In the genomic region with DNA sequence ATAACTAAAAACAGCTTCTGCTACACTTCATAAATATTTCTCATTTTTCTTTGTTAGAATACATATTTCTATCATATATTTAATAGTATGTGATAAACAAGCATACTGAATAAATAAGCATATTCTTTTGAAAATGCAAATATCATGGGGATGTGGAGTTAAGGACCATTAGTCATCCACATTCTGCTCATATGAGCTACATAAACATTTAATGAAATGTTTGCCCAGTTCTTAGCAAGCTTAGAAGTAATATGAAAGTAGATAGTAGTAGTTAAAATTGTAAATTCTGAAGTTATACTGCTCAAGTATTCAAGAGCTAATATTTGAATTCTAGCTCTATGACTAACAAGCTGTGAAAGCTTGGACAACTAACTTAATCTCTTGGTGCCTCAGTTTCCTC, we compare ENCODE assay signal across 16 cellular contexts. TPM values are rescaled to one million over a fixed set of nuclear protein-coding genes. Genes with fewer than 3 reads are reported as not detected.
DNase-seq lines count a peak whose midpoint lies in the region; ATAC-seq and TF ChIP-seq lines count a peak whose summit lies in the region.
"Had no signal": no experiment of that assay in that cellular context is flagged by ENCODE, and none has a peak within 500 bp of the region (broad histone marks: within the 10 kb centered on the region; RNA-seq: fewer than 3 reads in every experiment).

No MANE protein-coding gene starts in this region.

- intact Hi-C loops in IMR-90 (cut with micrococcal nuclease) = no loop called here

- DNase-seq in EL (peak; percentile 15), IMR-90 (peak; percentile 79), fibroblast of lung (ENCODE audit: low read depth in 2 of 2) (peak; percentile 26 to 58), mesenchymal stem cell (no peak), omental fat pad (ENCODE audit: low spot score) (no peak), NCI-H187 treated with DMSO at 0.1 percent for 48 hours (lab: John Stamatoyannopoulos, UW) (no peak)
- DNase-seq: AML-193; Caco-2; CD4-positive, alpha-beta T cell; GOT3; H9 had no signal

- POLR2A ChIA-PET in IMR-90 (lab: Charles Lee; ENCODE audit: unreplicated experiment) = interaction anchor here (0.6 kb wide), 1 partner anchor 114 kb away, joined by 5 read pairs; no protein-coding TSS in a partner anchor

- no peak overlapping the region for H3K4me2 ChIP-seq in IMR-90 (ENCODE audit: low read depth, low read length)
- H3K4me2 ChIP-seq in fibroblast of lung (ENCODE audit: extremely low read depth, insufficient read depth, low read length) = peak overlapping the region; percentile 23
- no peak overlapping the region for H3K4me2 ChIP-seq in mesenchymal stem cell (ENCODE audit: low read length, poor library complexity, severe bottlenecking)

- no peak overlapping the region for H2BK20ac ChIP-seq in IMR-90 (ENCODE audit: low read depth, low read length)

- in situ Hi-C loops in IMR-90 (cut with MboI; ENCODE audit: low sequenced_read_pairs) = no loop called here

- no peak overlapping the region for H2BK12ac ChIP-seq in mesenchymal stem cell (ENCODE audit: low read length in 2 of 2)

- no peak overlapping the region; the same call in 1 of the 2 replicates for H3K56ac ChIP-seq in IMR-90 (ENCODE audit: extremely low read depth, insufficient read depth, low read length)

- H2AK5ac ChIP-seq in IMR-90 (ENCODE audit: low read depth, low read length) = no peak overlapping the region
- no peak overlapping the region for H2AK5ac ChIP-seq in mesenchymal stem cell (ENCODE audit: low read length, severe bottlenecking)

- H2BK5ac ChIP-seq in IMR-90 (ENCODE audit: low read depth, low read length, poor library complexity, severe bottlenecking) = peak overlapping the region; percentile 75
- H2BK5ac ChIP-seq in mesenchymal stem cell (ENCODE audit: low read depth, low read length, poor library complexity, severe bottlenecking) = no peak overlapping the region

- H3K79me1 ChIP-seq in IMR-90 (ENCODE audit: low read depth in 1 of 2, low read length in 2 of 2) (peaks cover 0 to 3% of the 10 kb centered on the region in 2 experiments; a peak in 1 of 4 replicates), mesenchymal stem cell (replicated peaks; ENCODE audit: low read length, poor library complexity, severe bottlenecking) (no peaks in the 10 kb centered on the region)

- dilution Hi-C loops in IMR-90 (cut with HindIII; ENCODE audit: low sequenced_read_pairs, unreplicated experiment) = no loop called here

- H3K36me3 ChIP-seq in IMR-90 (ENCODE audit: control insufficient read depth, insufficient read depth, low read length) (no peaks in the 10 kb centered on the region), fibroblast of lung (ENCODE audit: control insufficient read depth, insufficient read depth, low read length) (no peaks in the 10 kb centered on the region), mesenchymal stem cell (ENCODE audit: control insufficient read depth in 1 of 2, insufficient read depth in 2 of 2, low read depth in 1 of 2, low read length in 2 of 2) (peaks cover 0 to 3% of the 10 kb centered on the region in 2 experiments)

- H3K23ac ChIP-seq in IMR-90 (ENCODE audit: low read depth, low read length) = no peak overlapping the region
- H3K23ac ChIP-seq in mesenchymal stem cell (ENCODE audit: low read length in 2 of 2) = no peak overlapping the region

- H3K9me1 ChIP-seq in IMR-90 (ENCODE audit: insufficient read depth, low read length) = 0 out of 2 replicates have a peak, but pooled peaks cover 2% of the 10 kb centered on the region

- no peak overlapping the region for H4K91ac ChIP-seq in IMR-90 (ENCODE audit: insufficient read depth, low read depth, low read length)
- no peak overlapping the region for H4K91ac ChIP-seq in mesenchymal stem cell (ENCODE audit: low read length)

- no peak for TF ChIP-seq RAD21 in IMR-90 (IDR thresholded peaks at IDR 0.05; ENCODE audit: low read length)

- H2AK9ac ChIP-seq in IMR-90 (replicated peaks; ENCODE audit: low read depth, low read length, poor library complexity) = no peak overlapping the region

- H3K9me3 ChIP-seq in IMR-90 (ENCODE audit: control insufficient read depth, insufficient read depth, low read length) (no peaks in the 10 kb centered on the region), fibroblast of lung (ENCODE audit: control insufficient read depth, insufficient read depth, low read depth, low read length) (no peaks in the 10 kb centered on the region), mesenchymal stem cell (ENCODE audit: control insufficient read depth, low read length) (no peaks in the 10 kb centered on the region)
- H3K9me3 ChIP-seq: Caco-2 had no signal

- H2BK15ac ChIP-seq in IMR-90 (ENCODE audit: low read depth, low read length) (no peak overlapping the region), mesenchymal stem cell (ENCODE audit: low read depth, poor library complexity, severe bottlenecking) (no peak overlapping the region)

- CTCF ChIA-PET in IMR-90 (lab: Yijun Ruan, JAX) = interaction anchor here (1.2 kb wide), 1 partner anchor 8 kb away, joined by 4 read pairs; no protein-coding TSS in a partner anchor

- H3K4ac ChIP-seq in IMR-90 (ENCODE audit: low read depth, low read length) (no peak overlapping the region), mesenchymal stem cell (ENCODE audit: low read depth in 1 of 2, low read length in 2 of 2) (no peak overlapping the region)

- H3K4me3 ChIP-seq in IMR-90 (ENCODE audit: insufficient read depth, low read depth, low read length) (no peak overlapping the region), fibroblast of lung (replicated peaks in 1 of 4; ENCODE audit: control extremely low read depth in 1 of 4, insufficient read depth in 1 of 4, low read depth in 3 of 4, low read length in 4 of 4) (no peak overlapping the region), mesenchymal stem cell (ENCODE audit: insufficient read depth in 1 of 2, low read depth in 1 of 2, low read length in 2 of 2) (no peak overlapping the region)
- H3K4me3 ChIP-seq: K562 had no signal

- H3K79me2 ChIP-seq in fibroblast of lung (ENCODE audit: control insufficient read depth, insufficient read depth, low read length) = no peaks in the 10 kb centered on the region

- H2AFZ ChIP-seq in IMR-90 (replicated peaks; ENCODE audit: low read length, poor library complexity) = no peak overlapping the region
- no peak overlapping the region for H2AFZ ChIP-seq in fibroblast of lung (ENCODE audit: low read length)
- H2AFZ ChIP-seq in mesenchymal stem cell (ENCODE audit: low read depth, low read length) = no peak overlapping the region

- no peak overlapping the region for H4K5ac ChIP-seq in IMR-90 (ENCODE audit: low read depth, low read length)

- no peak for TF ChIP-seq POLR2A in IMR-90 (IDR thresholded peaks at IDR 0.05; ENCODE audit: low read depth, low read length)

- H3K9ac ChIP-seq in IMR-90 (ENCODE audit: low read depth, low read length) = no peak overlapping the region
- H3K9ac ChIP-seq in fibroblast of lung (ENCODE audit: insufficient read depth, low read length) = no peak overlapping the region
- H3K9ac ChIP-seq in mesenchymal stem cell (ENCODE audit: low read length) = peak overlapping the region; percentile 50

- H3K18ac ChIP-seq in IMR-90 (ENCODE audit: low read depth, low read length) (no peak overlapping the region), mesenchymal stem cell (ENCODE audit: low read depth in 1 of 2, low read length in 2 of 2) (no peak overlapping the region)

- TF ChIP-seq CTCF in IMR-90 (conservative IDR thresholded peaks at IDR 0.05; ENCODE audit: low read depth, low read length) (no peak), fibroblast of lung (conservative IDR thresholded peaks at IDR 0.05 in 1 of 2, IDR thresholded peaks at IDR 0.05 in 1 of 2; ENCODE audit: low read depth in 1 of 2, low read length in 2 of 2) (no peak), omental fat pad (IDR thresholded peaks at IDR 0.05) (no peak)

- H3K14ac ChIP-seq in IMR-90 (replicated peaks; ENCODE audit: low read depth, low read length) (no peak overlapping the region), mesenchymal stem cell (ENCODE audit: low read length in 2 of 2) (no peak overlapping the region)

- no peak overlapping the region for H3K27ac ChIP-seq in IMR-90 (ENCODE audit: insufficient read depth, low read length)
- no peak overlapping the region for H3K27ac ChIP-seq in fibroblast of lung (ENCODE audit: insufficient read depth, low read length)
- H3K27ac ChIP-seq in mesenchymal stem cell (ENCODE audit: low read length, poor library complexity, severe bottlenecking) = no peak overlapping the region
- H3K27ac ChIP-seq: C4-2B, HL-60 had no signal

- BruUV-seq in IMR-90 (replicated peaks; lab: Mats Ljungman, UMichigan) = no TSS peak

- H3K4me1 ChIP-seq in IMR-90 (ENCODE audit: control insufficient read depth, insufficient read depth, low read length) (peaks cover 8% of the 10 kb centered on the region; the same call in 1 of the 2 replicates), fibroblast of lung (ENCODE audit: control insufficient read depth, extremely low read depth, insufficient read depth, low read length) (peaks cover 15% of the 10 kb centered on the region), mesenchymal stem cell (ENCODE audit: control insufficient read depth, insufficient read depth, low read depth, low read length) (no peaks in the 10 kb centered on the region)
- H3K4me1 ChIP-seq: Caco-2 had no signal

- H2BK120ac ChIP-seq in IMR-90 (ENCODE audit: low read depth, low read length) (peak overlapping the region; percentile 26; the same call in 1 of the 2 replicates), mesenchymal stem cell (ENCODE audit: low read depth, low read length) (no peak overlapping the region)

- H3K27me3 ChIP-seq in IMR-90 (ENCODE audit: control insufficient read depth, insufficient read depth, low read length) (no peaks in the 10 kb centered on the region), fibroblast of lung (ENCODE audit: control insufficient read depth, insufficient read depth, low read length) (no peaks in the 10 kb centered on the region), mesenchymal stem cell (ENCODE audit: control insufficient read depth in 1 of 2, insufficient read depth in 1 of 2, low read length in 2 of 2) (peaks cover 0 to 3% of the 10 kb centered on the region in 2 experiments)

- H4K8ac ChIP-seq in IMR-90 (ENCODE audit: low read depth in 2 of 2, low read length in 2 of 2) (no peak overlapping the region; a peak in 1 of 4 replicates), mesenchymal stem cell (ENCODE audit: low read length) (no peak overlapping the region)

- H4K20me1 ChIP-seq in IMR-90 (ENCODE audit: insufficient read depth, low read length) (no peaks in the 10 kb centered on the region), fibroblast of lung (ENCODE audit: control insufficient read depth, extremely low read depth, insufficient read depth, low read length) (no peaks in the 10 kb centered on the region)

- ATAC-seq in IMR-90 (ENCODE audit: low read depth) (peak; percentile 89), omental fat pad (ENCODE audit: low FRiP score) (no peak), HG02588 (IDR thresholded peaks at IDR 0.05; ENCODE audit: unreplicated experiment) (no peak), HG03135 (IDR thresholded peaks at IDR 0.05; ENCODE audit: unreplicated experiment) (no peak)
- ATAC-seq: K562 had no signal

RNA-seq across cellular contexts. Expression of a gene that starts 10.1 kb away (rescaled TPM):
- total RNA-seq in IMR-90 (2012; rRNA removed) = 11.3 and 17.2 TPM in 2 replicates
- 11.0 and 14.0 TPM in 2 replicates for polyA plus RNA-seq in IMR-90 (2012; rRNA removed)
- 1.2 and 1.7 TPM in 2 replicates for polyA plus RNA-seq in IMR-90 (2012; cell fraction: cytosol; rRNA removed)
- 4.9 and 81.0 TPM in 2 replicates for polyA plus RNA-seq in IMR-90 (2012; cell fraction: nucleus; rRNA removed; ENCODE audit: low replicate concordance)
- total RNA-seq in fibroblast of lung = 17.7 and 27.6 TPM in 2 replicates
- 13.8 and 17.7 TPM in 2 replicates for polyA plus RNA-seq in fibroblast of lung
- 8.8 and 9.6 TPM in 2 replicates for polyA plus RNA-seq in fibroblast of lung (2012)
- 0.75 TPM in 1 of 2 replicates, not detected in the other for polyA minus RNA-seq in fibroblast of lung (ENCODE audit: low replicate concordance)
- 8.6 TPM for polyA plus RNA-seq in mesenchymal stem cell (2013, experiment 1 of 2)
- 8.0 TPM for polyA plus RNA-seq in mesenchymal stem cell (2013, experiment 2 of 2)
- total RNA-seq in omental fat pad = 10 to 100 TPM in 2 of 4 donors, 1 to 10 TPM in 2; 6.2 to 14.0 (median 8.5) TPM

Comparison
In these comparisons a context has a peak if more than half of its experiments do, and no peak if none do; other contexts are left out.
1. DNase-seq: peak in EL (single experiment), IMR-90 (single experiment) and fibroblast of lung (2 of 2); none in mesenchymal stem cell (single experiment), omental fat pad (single experiment) and NCI-H187 treated with DMSO at 0.1 percent for 48 hours (single experiment).